1 cellular context compared by ENCODE assay signal in the genomic region with DNA sequence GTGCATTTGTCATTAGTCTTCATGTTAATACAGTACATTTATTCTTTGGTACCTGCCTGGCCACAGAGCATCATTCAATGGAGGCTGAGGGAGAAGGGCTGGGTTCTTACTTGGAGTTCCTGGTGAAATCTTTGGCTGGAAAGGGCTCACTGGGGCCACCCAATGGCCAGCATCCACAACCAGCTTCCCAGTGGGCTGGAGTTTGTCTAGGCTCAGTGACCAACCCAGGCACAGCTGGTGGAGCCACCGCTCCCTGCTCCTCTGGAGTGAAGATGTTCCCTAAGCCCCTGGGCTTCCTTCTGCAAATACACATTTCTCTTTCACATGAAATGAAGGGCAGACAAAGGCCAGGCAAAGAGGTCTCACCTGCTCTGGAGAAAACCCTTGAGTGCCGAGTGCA.
TF ChIP-seq lines count a peak whose summit lies in the region.

No MANE protein-coding gene starts in this region.

TF ChIP-seq in WTC11, 78 proteins besides CTCF, POLR2A, EP300 and RAD21 (continued from another document):
- TF ChIP-seq, protein P1, sequence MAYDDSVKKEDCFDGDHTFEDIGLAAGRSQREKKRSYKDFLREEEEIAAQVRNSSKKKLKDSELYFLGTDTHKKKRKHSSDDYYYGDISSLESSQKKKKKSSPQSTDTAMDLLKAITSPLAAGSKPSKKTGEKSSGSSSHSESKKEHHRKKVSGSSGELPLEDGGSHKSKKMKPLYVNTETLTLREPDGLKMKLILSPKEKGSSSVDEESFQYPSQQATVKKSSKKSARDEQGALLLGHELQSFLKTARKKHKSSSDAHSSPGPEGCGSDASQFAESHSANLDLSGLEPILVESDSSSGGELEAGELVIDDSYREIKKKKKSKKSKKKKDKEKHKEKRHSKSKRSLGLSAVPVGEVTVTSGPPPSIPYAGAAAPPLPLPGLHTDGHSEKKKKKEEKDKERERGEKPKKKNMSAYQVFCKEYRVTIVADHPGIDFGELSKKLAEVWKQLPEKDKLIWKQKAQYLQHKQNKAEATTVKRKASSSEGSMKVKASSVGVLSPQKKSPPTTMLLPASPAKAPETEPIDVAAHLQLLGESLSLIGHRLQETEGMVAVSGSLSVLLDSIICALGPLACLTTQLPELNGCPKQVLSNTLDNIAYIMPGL (CRISPR knock-in tag; IDR thresholded peaks at IDR 0.05) = no peak
- no peak for TF ChIP-seq CREM (CRISPR knock-in tag; IDR thresholded peaks at IDR 0.05)
- no peak for TF ChIP-seq SOX15 (CRISPR knock-in tag; IDR thresholded peaks at IDR 0.05)
